ENCODE assay signal across 27 cellular contexts in the genomic region with DNA sequence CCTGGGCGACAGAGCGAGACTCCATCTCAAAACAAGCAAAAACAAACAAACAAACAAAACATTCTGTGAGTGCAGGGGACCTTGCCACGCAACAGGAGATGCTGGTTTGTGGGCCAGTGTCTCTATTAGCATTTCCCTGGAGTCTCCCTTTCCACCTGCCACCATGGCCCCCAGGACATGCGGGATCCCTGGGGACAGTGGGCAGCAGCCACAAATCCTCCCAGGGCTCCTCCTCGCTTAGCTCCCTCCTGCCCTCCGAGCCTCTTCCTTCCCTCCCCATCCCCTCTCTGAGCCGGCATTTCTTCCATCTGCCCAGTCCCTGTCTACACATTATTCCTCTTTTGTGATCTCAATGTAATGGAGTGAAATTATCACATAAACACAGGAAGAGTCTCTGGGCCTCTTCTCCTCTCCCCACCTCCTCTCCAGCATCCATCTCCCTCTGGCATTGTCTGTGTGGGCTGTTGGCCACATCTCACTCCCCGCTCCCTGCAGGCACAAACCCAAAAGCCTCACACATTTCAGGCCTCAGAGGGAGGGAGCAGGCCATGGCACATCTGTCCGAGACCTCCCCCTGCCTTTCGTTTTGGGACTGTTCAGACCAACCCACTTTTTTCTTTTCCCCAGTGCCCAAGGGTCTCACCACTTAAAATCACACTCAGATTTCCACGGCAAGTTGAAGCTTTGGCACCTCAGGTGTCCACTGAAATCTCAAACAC.
DNase-seq lines count a peak whose midpoint lies in the region; ATAC-seq and TF ChIP-seq lines count a peak whose summit lies in the region.
"Had no signal": no experiment of that assay in that cellular context is flagged by ENCODE, and none has a peak within 500 bp of the region (broad histone marks: within the 10 kb centered on the region; RNA-seq: fewer than 3 reads in every experiment).

No MANE protein-coding gene starts in this region.

- peaks cover 0 to 9% of the 10 kb centered on the region in 2 experiments; a peak in 2 of 5 replicates for H3K9me3 Mint-ChIP-seq in H9
- H3K9me3 Mint-ChIP-seq: activated naive CD4-positive, alpha-beta T cell treated with anti-CD3 and anti-CD28 coated beads, Interleukin-2, amount 50 U/mL, for 24 hours had no signal

- DNase-seq in H9 = peak; percentile 24
- peak in 1 of 2 experiments; percentile 39 for DNase-seq in SJSA1 (ENCODE audit: low read depth in 1 of 2, low spot score in 2 of 2)
- no peak for DNase-seq in fibroblast of lung (ENCODE audit: low read depth in 2 of 2)
- no peak for DNase-seq in NAMALWA (ENCODE audit: low spot score)
- no peak for DNase-seq in occipital lobe (lab: John Stamatoyannopoulos, UW)
- DNase-seq: activated CD4-positive, alpha-beta T cell treated with anti-CD3 and anti-CD28 coated beads, Interleukin-2, amount 10 ng/mL, durations not matched to agents 24 days and 14 days; activated CD8-positive, alpha-beta memory T cell treated with anti-CD3 and anti-CD28 coated beads for 24 hours; activated T-cell treated with anti-CD3 and anti-CD28 coated beads for 4 hours; amniotic stem cell; CD4-positive, alpha-beta memory T cell; DND-41; GM23248; immature natural killer cell; left colon; NCI-H1092 treated with DMSO at 0.1 percent for 48 hours; NCI-H187 treated with DMSO at 0.1 percent for 48 hours; NCI-H2171 treated with DMSO at 0.1 percent for 48 hours; NCI-H510A treated with DMSO at 0.1 percent for 48 hours; SHP77 treated with DMSO at 0.1 percent for 48 hours; sigmoid colon; stimulated activated CD4-positive, alpha-beta T cell treated with anti-CD3 and anti-CD28 coated beads, Interleukin-4, amount 100 ng/mL, for 4 hours; SW 1271 had no signal

- H3K4me3 ChIP-seq in SJSA1 = no peak overlapping the region
- no peak overlapping the region for H3K4me3 ChIP-seq in fibroblast of lung (replicated peaks in 1 of 4; ENCODE audit: control extremely low read depth in 1 of 4, insufficient read depth in 1 of 4, low read depth in 3 of 4, low read length in 4 of 4)
- no peak overlapping the region for H3K4me3 ChIP-seq in skin epidermis
- H3K4me3 ChIP-seq: sigmoid colon had no signal

- ATAC-seq in HG02885 (IDR thresholded peaks at IDR 0.05; ENCODE audit: poor library complexity, unreplicated experiment) = no peak
- no peak for ATAC-seq in HG03097 (IDR thresholded peaks at IDR 0.05; ENCODE audit: low FRiP score, unreplicated experiment)
- ATAC-seq: left colon had no signal

- H2AFZ ChIP-seq in H9 (ENCODE audit: low read length) (no peak overlapping the region), fibroblast of lung (ENCODE audit: low read length) (no peak overlapping the region)

- H4K91ac ChIP-seq in H9 (ENCODE audit: insufficient read length, low read depth, low read length) = no peak overlapping the region

- no peak overlapping the region for H3K56ac ChIP-seq in H9 (ENCODE audit: insufficient read length, low read depth, low read length)

- H2BK120ac ChIP-seq in H9 (ENCODE audit: low read depth, low read length, poor library complexity, severe bottlenecking) = no peak overlapping the region

- H3K23ac ChIP-seq in H9 (ENCODE audit: insufficient read length, low read depth, low read length) = no peak overlapping the region

- H3K4me2 ChIP-seq in H9 (ENCODE audit: insufficient read depth, insufficient read length, low read length) = no peak overlapping the region
- peak overlapping the region; percentile 44 for H3K4me2 ChIP-seq in fibroblast of lung (ENCODE audit: extremely low read depth, insufficient read depth, low read length)

- H3K36me3 Mint-ChIP-seq in H9 (ENCODE audit: insufficient read depth in 1 of 3, low read depth in 3 of 3) = peaks cover 0 to 4% (median 0%) of the 10 kb centered on the region in 3 experiments; a peak in 2 of 7 replicates
- H3K36me3 Mint-ChIP-seq: activated naive CD4-positive, alpha-beta T cell treated with anti-CD3 and anti-CD28 coated beads, Interleukin-2, amount 50 U/mL, for 24 hours; CD4-positive, alpha-beta memory T cell; immature natural killer cell had no signal

- H3K14ac ChIP-seq in H9 (ENCODE audit: insufficient read depth, low read length) = no peak overlapping the region

- no peak overlapping the region for H3K18ac ChIP-seq in H9 (ENCODE audit: insufficient read length, low read depth, low read length)

- H4K20me1 ChIP-seq in H9 (ENCODE audit: control insufficient read depth, insufficient read depth, insufficient read length) = no peaks in the 10 kb centered on the region
- no peaks in the 10 kb centered on the region for H4K20me1 ChIP-seq in fibroblast of lung (ENCODE audit: control insufficient read depth, extremely low read depth, insufficient read depth, low read length)

- H2BK12ac ChIP-seq in H9 (ENCODE audit: insufficient read length, low read depth, low read length) = no peak overlapping the region

- no peak overlapping the region for H3K4ac ChIP-seq in H9 (ENCODE audit: low read depth, low read length)

- TF ChIP-seq CTCF in H9 (conservative IDR thresholded peaks at IDR 0.05) (no peak), fibroblast of lung (conservative IDR thresholded peaks at IDR 0.05 in 1 of 2, IDR thresholded peaks at IDR 0.05 in 1 of 2; ENCODE audit: low read depth in 1 of 2, low read length in 2 of 2) (no peak)

- H3K79me1 ChIP-seq in H9 (ENCODE audit: insufficient read depth, low read depth, low read length, poor library complexity, severe bottlenecking) = no peaks in the 10 kb centered on the region

- H3K27me3 Mint-ChIP-seq in H9 (ENCODE audit: low read depth) = no peaks in the 10 kb centered on the region; the same call in none of the 2 replicates
- H3K27me3 Mint-ChIP-seq: activated naive CD4-positive, alpha-beta T cell treated with anti-CD3 and anti-CD28 coated beads, Interleukin-2, amount 50 U/mL, for 24 hours had no signal

- no CpG with 5 or more reads among the region's 11 CpGs for whole genome bisulfite sequencing in H9 (ENCODE audit: extremely low coverage, insufficient read length, low lambda C conversion rate)

- H2BK20ac ChIP-seq in H9 (ENCODE audit: low read depth, low read length, poor library complexity, severe bottlenecking) = no peak overlapping the region

- H3K27ac Mint-ChIP-seq in H9 = peak overlapping the region in 1 of 3 experiments; percentile 42; a peak in 1 of 7 replicates
- H3K27ac Mint-ChIP-seq: activated CD4-positive, alpha-beta T cell treated with anti-CD3 and anti-CD28 coated beads, Interleukin-2, amount 10 ng/mL, durations not matched to agents 24 days and 14 days; activated naive CD4-positive, alpha-beta T cell treated with anti-CD3 and anti-CD28 coated beads, Interleukin-2, amount 50 U/mL, for 24 hours; activated T-helper 2 cell treated with anti-CD3 and anti-CD28 coated beads, Interferon-gamma antibody, Interleukin-2, Interleukin-4, amounts not matched to agents 10 μg/mL and 5 μg/mL and 100 μg/mL, durations not matched to agents 14 hours and 24 hours and 36 hours; CD4-positive, alpha-beta memory T cell; immature natural killer cell had no signal

- no peak overlapping the region for H4K5ac ChIP-seq in H9 (ENCODE audit: insufficient read length, low read depth, low read length)

- no peak overlapping the region for H4K8ac ChIP-seq in H9 (replicated peaks; ENCODE audit: insufficient read length, low read depth, low read length)

- no peak overlapping the region for H2AK5ac ChIP-seq in H9 (ENCODE audit: insufficient read length, low read length)

- no peaks in the 10 kb centered on the region for H3K23me2 ChIP-seq in H9 (ENCODE audit: insufficient read length, low read depth, low read length, poor library complexity, severe bottlenecking)

- H3K79me2 ChIP-seq in H9 (ENCODE audit: insufficient read depth, low read length) = no peaks in the 10 kb centered on the region
- no peaks in the 10 kb centered on the region for H3K79me2 ChIP-seq in fibroblast of lung (ENCODE audit: control insufficient read depth, insufficient read depth, low read length)

- no peak overlapping the region for H2BK15ac ChIP-seq in H9 (ENCODE audit: low read depth, low read length)

- H3K4me1 Mint-ChIP-seq in H9 = peaks cover 4 to 10% of the 10 kb centered on the region in 2 experiments
- H3K4me1 Mint-ChIP-seq: activated CD4-positive, alpha-beta T cell treated with anti-CD3 and anti-CD28 coated beads, Interleukin-2, amount 10 ng/mL, durations not matched to agents 24 days and 14 days; activated naive CD4-positive, alpha-beta T cell treated with anti-CD3 and anti-CD28 coated beads, Interleukin-2, amount 50 U/mL, for 24 hours; immature natural killer cell had no signal

- no peak overlapping the region for H3K4me3 Mint-ChIP-seq in H9
- H3K4me3 Mint-ChIP-seq: activated CD4-positive, alpha-beta T cell treated with anti-CD3 and anti-CD28 coated beads, Interleukin-2, amount 10 ng/mL, durations not matched to agents 24 days and 14 days; activated naive CD4-positive, alpha-beta T cell treated with anti-CD3 and anti-CD28 coated beads, Interleukin-2, amount 50 U/mL, for 24 hours; CD4-positive, alpha-beta memory T cell; immature natural killer cell had no signal

- no peaks in the 10 kb centered on the region for H3K36me3 ChIP-seq in SJSA1
- no peaks in the 10 kb centered on the region for H3K36me3 ChIP-seq in fibroblast of lung (ENCODE audit: control insufficient read depth, insufficient read depth, low read length)
- H3K36me3 ChIP-seq: sigmoid colon had no signal

- H2BK5ac ChIP-seq in H9 (ENCODE audit: insufficient read length, low read length) = no peak overlapping the region

- H3K9ac ChIP-seq in H9 (ENCODE audit: extremely low read depth, insufficient read length, low read length) (no peak overlapping the region), fibroblast of lung (ENCODE audit: insufficient read depth, low read length) (no peak overlapping the region)
- H3K9ac ChIP-seq: GM23248 had no signal

- H3K4me1 ChIP-seq in H9 (ENCODE audit: insufficient read depth, low read length) = no peaks in the 10 kb centered on the region
- peaks cover 61% of the 10 kb centered on the region for H3K4me1 ChIP-seq in SJSA1 (replicated peaks)
- peaks cover 2% of the 10 kb centered on the region for H3K4me1 ChIP-seq in fibroblast of lung (ENCODE audit: control insufficient read depth, extremely low read depth, insufficient read depth, low read length)

- no peaks in the 10 kb centered on the region for H3K9me3 ChIP-seq in H9 (ENCODE audit: control insufficient read depth, low read depth, low read length)
- no peaks in the 10 kb centered on the region for H3K9me3 ChIP-seq in SJSA1 (replicated peaks)
- H3K9me3 ChIP-seq in fibroblast of lung (ENCODE audit: control insufficient read depth, insufficient read depth, low read depth, low read length) = no peaks in the 10 kb centered on the region

- H3T11ph ChIP-seq in H9 (ENCODE audit: low read length) = no peak overlapping the region

- H3K27me3 ChIP-seq in H9 (ENCODE audit: insufficient read depth, low read length) = no peaks in the 10 kb centered on the region
- H3K27me3 ChIP-seq in SJSA1 (replicated peaks) = no peaks in the 10 kb centered on the region
- no peaks in the 10 kb centered on the region for H3K27me3 ChIP-seq in fibroblast of lung (ENCODE audit: control insufficient read depth, insufficient read depth, low read length)
- H3K27me3 ChIP-seq: sigmoid colon had no signal

- H3K27ac ChIP-seq in H9 (ENCODE audit: insufficient read length, low read depth, low read length) = no peak overlapping the region
- peak overlapping the region; percentile 51 for H3K27ac ChIP-seq in SJSA1
- no peak overlapping the region for H3K27ac ChIP-seq in fibroblast of lung (ENCODE audit: insufficient read depth, low read length)
- peak overlapping the region in 18 of 21 experiments; percentile 5 to 78 (median 46) for H3K27ac ChIP-seq in skin epidermis
- H3K27ac ChIP-seq: GM23248, sigmoid colon had no signal

Comparison
In these comparisons a context has a peak if more than half of its experiments do, and no peak if none do; other contexts are left out.
1. H3K27ac ChIP-seq: peak in SJSA1 (single experiment) and skin epidermis (18 of 21); none in H9 (single experiment) and fibroblast of lung (single experiment).